Comparison of ENCODE assay signal across 11 cellular contexts in the genomic region with DNA sequence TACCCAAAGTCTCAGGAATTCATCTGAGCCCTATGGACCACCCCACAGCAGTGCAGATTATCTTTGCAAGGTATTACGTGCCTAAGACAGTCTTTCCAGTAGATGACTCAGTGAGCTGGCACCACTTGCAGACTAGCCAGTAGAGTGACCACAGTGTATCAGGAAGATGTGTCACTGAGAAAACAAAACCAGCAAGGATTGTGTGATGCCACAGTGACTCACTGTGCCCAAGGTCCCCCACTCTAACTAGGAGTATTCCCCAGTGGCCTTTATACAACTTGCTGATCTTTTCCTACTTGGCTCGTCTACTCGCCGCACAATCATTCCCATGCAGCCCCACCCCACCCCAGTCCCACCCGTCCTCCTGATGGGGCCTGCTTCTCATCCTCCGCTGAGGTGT. TPM values are rescaled to one million over a fixed set of nuclear protein-coding genes. Genes with fewer than 3 reads are reported as not detected.
DNase-seq lines count a peak whose midpoint lies in the region; ATAC-seq and TF ChIP-seq lines count a peak whose summit lies in the region.
"Had no signal": no experiment of that assay in that cellular context is flagged by ENCODE, and none has a peak within 500 bp of the region (broad histone marks: within the 10 kb centered on the region; RNA-seq: fewer than 3 reads in every experiment).

No MANE protein-coding gene starts in this region.

- H3K4me1 Mint-ChIP-seq in activated T-cell treated with anti-CD3 and anti-CD28 coated beads, Interleukin-2, amount 50 U/mL, for 72 hours (ENCODE audit: low read depth), result no peaks in the 10 kb centered on the region
- peaks cover 8% of the 10 kb centered on the region for H3K4me1 Mint-ChIP-seq in stimulated activated naive CD8-positive, alpha-beta T cell treated with anti-CD3 and anti-CD28 coated beads, Interleukin-15, amount 100 ng/mL, for 72 hours

- peaks cover 3% of the 10 kb centered on the region; the same call in 1 of the 2 replicates for H3K4me1 ChIP-seq in SJCRH30
- H3K4me1 ChIP-seq: breast epithelium had no signal

- H3K9me3 ChIP-seq in SJCRH30 (replicated peaks), result peaks cover 4% of the 10 kb centered on the region; the same call in 1 of the 2 replicates

- no peak overlapping the region for H3K27ac ChIP-seq in SJCRH30
- H3K27ac ChIP-seq: breast epithelium had no signal

- H3K4me3 Mint-ChIP-seq in activated T-cell treated with anti-CD3 and anti-CD28 coated beads, Interleukin-2, amount 50 U/mL, for 72 hours, result no peak overlapping the region
- H3K4me3 Mint-ChIP-seq in stimulated activated naive CD8-positive, alpha-beta T cell treated with anti-CD3 and anti-CD28 coated beads, Interleukin-15, amount 100 ng/mL, for 72 hours, result no peak overlapping the region
- H3K4me3 Mint-ChIP-seq: T-cell had no signal

- H3K36me3 ChIP-seq in SJCRH30, result no peaks in the 10 kb centered on the region
- H3K36me3 ChIP-seq: breast epithelium had no signal

- H3K4me3 ChIP-seq in SJCRH30 (no peak overlapping the region), fibroblast of pulmonary artery (replicated peaks; ENCODE audit: low read depth, low read length) (no peak overlapping the region)
- H3K4me3 ChIP-seq: breast epithelium had no signal

- ATAC-seq in activated T-cell treated with anti-CD3 and anti-CD28 coated beads, Interleukin-2, amount 50 U/mL, for 72 hours (replicated peaks in 1 of 2), result peak; percentile 50 to 77
- ATAC-seq in stimulated activated naive CD8-positive, alpha-beta T cell treated with anti-CD3 and anti-CD28 coated beads, Interleukin-15, amount 100 ng/mL, for 72 hours, result peak; percentile 100
- ATAC-seq in HG02623 (IDR thresholded peaks at IDR 0.05; ENCODE audit: unreplicated experiment) (no peak), HG03045 (IDR thresholded peaks at IDR 0.05; ENCODE audit: unreplicated experiment) (no peak)
- ATAC-seq: T-cell had no signal

- no peaks in the 10 kb centered on the region for H3K27me3 ChIP-seq in SJCRH30
- H3K27me3 ChIP-seq: breast epithelium had no signal

- peaks cover 0 to 2% of the 10 kb centered on the region in 2 donors for H3K36me3 Mint-ChIP-seq in activated T-cell treated with anti-CD3 and anti-CD28 coated beads, Interleukin-2, amount 50 U/mL, for 72 hours (ENCODE audit: insufficient read depth in 2 of 2)
- H3K36me3 Mint-ChIP-seq: T-cell had no signal

- H3K9me3 Mint-ChIP-seq in activated T-cell treated with anti-CD3 and anti-CD28 coated beads, Interleukin-2, amount 50 U/mL, for 72 hours, result peaks cover 0 to 1% of the 10 kb centered on the region in 2 donors
- H3K9me3 Mint-ChIP-seq in stimulated activated naive CD8-positive, alpha-beta T cell treated with anti-CD3 and anti-CD28 coated beads, Interleukin-15, amount 100 ng/mL, for 72 hours, result peaks cover 0 to 7% of the 10 kb centered on the region in 2 donors
- H3K9me3 Mint-ChIP-seq: T-cell had no signal

- H3K27ac Mint-ChIP-seq in activated T-cell treated with anti-CD3 and anti-CD28 coated beads, Interleukin-2, amount 50 U/mL, for 72 hours, result no peak overlapping the region
- no peak overlapping the region for H3K27ac Mint-ChIP-seq in stimulated activated naive CD8-positive, alpha-beta T cell treated with anti-CD3 and anti-CD28 coated beads, Interleukin-15, amount 100 ng/mL, for 72 hours
- H3K27ac Mint-ChIP-seq: T-cell had no signal

- no peak for DNase-seq in activated T-cell treated with anti-CD3 and anti-CD28 coated beads, Interleukin-2, amount 50 U/mL, for 72 hours
- no peak for DNase-seq in activated T-cell treated with anti-CD3 and anti-CD28 coated beads, Interleukin-2, amount 50 U/mL, for 48 hours
- DNase-seq in SJCRH30 (peak; percentile 52 to 55), fibroblast of pulmonary artery (ENCODE audit: low read depth) (peak; percentile 92), ecto neural progenitor cell (ENCODE audit: low spot score) (no peak)
- peak in 1 of 2 donors; percentile 52 for DNase-seq in stimulated activated naive CD8-positive, alpha-beta T cell treated with anti-CD3 and anti-CD28 coated beads, Interleukin-15, amount 100 ng/mL, for 72 hours
- DNase-seq: T-cell had no signal

- no peaks in the 10 kb centered on the region for H3K27me3 Mint-ChIP-seq in activated T-cell treated with anti-CD3 and anti-CD28 coated beads, Interleukin-2, amount 50 U/mL, for 72 hours (ENCODE audit: low read depth)
- no peaks in the 10 kb centered on the region for H3K27me3 Mint-ChIP-seq in stimulated activated naive CD8-positive, alpha-beta T cell treated with anti-CD3 and anti-CD28 coated beads, Interleukin-15, amount 100 ng/mL, for 72 hours
- H3K27me3 Mint-ChIP-seq: T-cell had no signal

- no peak for TF ChIP-seq CTCF in fibroblast of pulmonary artery (IDR thresholded peaks at IDR 0.05; ENCODE audit: low read length, missing control alignments)

RNA-seq across cellular contexts. Expression of gene PRKCA, which starts 26.8 kb away (rescaled TPM):
- 100 to 1,000 TPM; 126 to 138 TPM for total RNA-seq in activated T-cell treated with anti-CD3 and anti-CD28 coated beads, Interleukin-2, amount 50 U/mL, for 72 hours
- 24.7 and 25.6 TPM in 2 replicates for total RNA-seq in SJCRH30 (2014; rRNA removed; shearing (Covaris generic))

RNA-seq across cellular contexts. Expression of gene APOH, which starts 46.4 kb away (rescaled TPM):
- total RNA-seq in activated T-cell treated with anti-CD3 and anti-CD28 coated beads, Interleukin-2, amount 50 U/mL, for 72 hours, result not detected
- not detected in 2 replicates for total RNA-seq in SJCRH30 (2014; rRNA removed; shearing (Covaris generic))
- total RNA-seq: breast epithelium, mesenteric fat pad had no signal

Comparison
In these comparisons a context has a peak if more than half of its experiments do, and no peak if none do; other contexts are left out.
1. ATAC-seq: peak in activated T-cell treated with anti-CD3 and anti-CD28 coated beads, Interleukin-2, amount 50 U/mL, for 72 hours (2 of 2) and stimulated activated naive CD8-positive, alpha-beta T cell treated with anti-CD3 and anti-CD28 coated beads, Interleukin-15, amount 100 ng/mL, for 72 hours (single experiment); none in HG02623 (single experiment) and HG03045 (single experiment).
2. DNase-seq: peak in SJCRH30 (2 of 2) and fibroblast of pulmonary artery (single experiment); none in activated T-cell treated with anti-CD3 and anti-CD28 coated beads, Interleukin-2, amount 50 U/mL, for 72 hours (0 of 2), activated T-cell treated with anti-CD3 and anti-CD28 coated beads, Interleukin-2, amount 50 U/mL, for 48 hours (0 of 2) and ecto neural progenitor cell (single experiment).